Comparison of ENCODE assay signal across 10 cellular contexts in the genomic region with DNA sequence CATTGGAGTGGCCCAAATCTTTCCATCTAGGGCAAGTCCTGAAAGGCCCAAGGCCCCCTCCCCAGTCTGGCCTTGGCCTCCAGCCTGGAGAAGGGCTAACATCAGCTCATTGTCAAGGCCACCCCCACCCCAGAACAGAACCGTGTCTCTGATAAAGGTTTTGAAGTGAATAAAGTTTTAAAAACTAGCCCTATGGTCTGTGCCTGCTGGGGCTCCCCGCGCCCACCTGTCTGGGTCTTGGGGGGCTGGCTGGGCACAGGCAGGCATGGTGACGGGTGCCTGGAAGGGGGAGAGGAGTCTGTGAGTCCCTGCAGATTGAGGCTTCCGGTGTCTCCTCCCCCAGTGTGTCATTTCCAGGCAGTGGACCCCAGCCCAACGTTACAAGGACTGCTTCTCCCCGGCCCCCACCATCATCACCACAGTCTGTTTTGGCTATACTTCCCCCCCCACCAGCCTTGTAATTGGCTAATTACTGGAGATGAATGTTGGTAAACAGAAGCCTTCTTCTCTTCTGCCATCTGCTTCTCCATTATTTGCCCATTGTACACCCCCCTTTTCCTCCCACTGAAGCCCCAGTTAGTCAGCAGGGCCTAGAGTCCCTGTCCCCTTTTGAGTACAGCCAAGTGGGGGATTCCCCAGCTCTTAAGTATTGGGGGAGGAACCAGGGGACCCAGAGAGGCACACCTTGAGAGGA. TPM values are rescaled to one million over a fixed set of nuclear protein-coding genes. Genes with fewer than 3 reads are reported as not detected.
DNase-seq lines count a peak whose midpoint lies in the region; ATAC-seq, FAIRE-seq and TF ChIP-seq lines count a peak whose summit lies in the region.
"Had no signal": no experiment of that assay in that cellular context is flagged by ENCODE, and none has a peak within 500 bp of the region (broad histone marks: within the 10 kb centered on the region; RNA-seq: fewer than 3 reads in every experiment).

No MANE protein-coding gene starts in this region.

- H3K9me3 ChIP-seq in GM23248 (ENCODE audit: low read depth) (no peaks in the 10 kb centered on the region), H1 (ENCODE audit: insufficient read depth in 2 of 2, low read depth in 1 of 2, low read length in 1 of 2) (no peaks in the 10 kb centered on the region), smooth muscle cell (replicated peaks; ENCODE audit: low read depth) (no peaks in the 10 kb centered on the region)

- CTCF ChIA-PET in H1 (lab: Charles Lee; ENCODE audit: partially characterized antibody): interaction anchor here (1.2 to 6.7 kb wide), 3 partner anchors 9 to 80 kb away, joined by 3 to 62 read pairs (median 3); no protein-coding TSS in a partner anchor

- no peak overlapping the region for H4K8ac ChIP-seq in H1 (ENCODE audit: extremely low read depth, insufficient read depth, low read length)

- H3K18ac ChIP-seq in H1 (ENCODE audit: extremely low read depth, low read length): no peak overlapping the region

- no peak overlapping the region for H2BK5ac ChIP-seq in H1 (ENCODE audit: low read depth, low read length)

- no peak overlapping the region for H3K56ac ChIP-seq in H1 (replicated peaks; ENCODE audit: insufficient read length, low read depth, low read length)

- H4K20me1 ChIP-seq in GM23248 (ENCODE audit: insufficient read depth): no peaks in the 10 kb centered on the region
- H4K20me1 ChIP-seq in H1 (replicated peaks in 1 of 2; ENCODE audit: control insufficient read depth in 1 of 2, insufficient read depth in 2 of 2, low read length in 2 of 2): peaks cover 0 to 9% of the 10 kb centered on the region in 2 experiments
- peaks cover 10% of the 10 kb centered on the region for H4K20me1 ChIP-seq in smooth muscle cell (ENCODE audit: low read depth)

- no peak for FAIRE-seq in H1 (lab: Jason Lieb, UNC)

- peaks cover 6% of the 10 kb centered on the region for H3K23me2 ChIP-seq in H1 (ENCODE audit: low read depth, low read length)

- H3K4me1 ChIP-seq in GM23248 (ENCODE audit: insufficient read depth) (peaks cover 19% of the 10 kb centered on the region), H1 (replicated peaks in 1 of 4; ENCODE audit: control insufficient read depth in 3 of 4, insufficient read depth in 4 of 4, low read length in 3 of 4) (peaks cover 0 to 4% (median 2%) of the 10 kb centered on the region in 4 experiments; a peak in 3 of 7 replicates), smooth muscle cell (ENCODE audit: low read depth) (peaks cover 7% of the 10 kb centered on the region)

- H3K14ac ChIP-seq in H1 (ENCODE audit: insufficient read length): no peak overlapping the region

- WGBS in GM23248 (ENCODE audit: low coverage in 1 of 2, low lambda C conversion rate in 2 of 2, missing lambda C conversion rate in 2 of 2), 2 experiments: 71 to 72% methylated on average over 7 of the region's 7 CpGs
- 97% methylated on average over 7 of the region's 7 CpGs; no CpG with 5 or more reads in 1 of the 2 experiments for WGBS in H1 (ENCODE audit: extremely low coverage in 1 of 2, insufficient coverage in 1 of 2, insufficient read length in 1 of 2, insufficient replicate concordance in 2 of 2, low coverage in 1 of 2, low lambda C conversion rate in 2 of 2, missing lambda C conversion rate in 1 of 2), 2 experiments
- WGBS in smooth muscle cell (ENCODE audit: low lambda C conversion rate): 81% methylated on average over 6 of the region's 7 CpGs

- no peak overlapping the region for H4K91ac ChIP-seq in H1 (replicated peaks; ENCODE audit: insufficient read length, low read length)

- peak overlapping the region; percentile 50 for H3K4me2 ChIP-seq in GM23248 (ENCODE audit: unreplicated experiment)
- H3K4me2 ChIP-seq in H1 (ENCODE audit: insufficient read depth in 1 of 2, low read depth in 2 of 2, low read length in 2 of 2): no peak overlapping the region
- no peak overlapping the region for H3K4me2 ChIP-seq in smooth muscle cell

- no peak overlapping the region for H2BK20ac ChIP-seq in H1 (ENCODE audit: low read length)

- in situ Hi-C loops in GM23248 (cut with MboI): loop anchor here (25.0 kb wide), 1 partner anchor 634 kb away; no protein-coding TSS in a partner anchor

- H3K23ac ChIP-seq in H1 (ENCODE audit: insufficient read length): no peak overlapping the region

- H3F3A ChIP-seq in GM23248 (ENCODE audit: insufficient read depth) (peaks cover 50% of the 10 kb centered on the region), smooth muscle cell (ENCODE audit: low read depth) (peaks cover 24% of the 10 kb centered on the region)

- POLR2A ChIA-PET in H1 (lab: Charles Lee; ENCODE audit: partially characterized antibody): interaction anchor here (0.6 to 8.1 kb wide), 28 partner anchors 7 to 309 kb away, joined by 3 to 71 read pairs (median 3); partner anchors contain the start of genes CALR, DNASE2, FARSA and GCDH

- H2BK15ac ChIP-seq in H1 (ENCODE audit: low read length): no peak overlapping the region

- no peak overlapping the region for H2BK12ac ChIP-seq in H1 (ENCODE audit: low read depth, low read length)

- TF ChIP-seq CTCF in H1 (IDR thresholded peaks at IDR 0.05; ENCODE audit: control extremely low read depth in 1 of 3, insufficient read depth in 1 of 3, low read depth in 1 of 3, low read length in 3 of 3) (no peak), smooth muscle cell (IDR thresholded peaks at IDR 0.05; ENCODE audit: borderline replicate concordance, insufficient read depth, poor library complexity, severe bottlenecking) (no peak), omental fat pad (IDR thresholded peaks at IDR 0.05) (no peak)

- H3K79me1 ChIP-seq in H1 (ENCODE audit: low read depth, low read length): peaks cover 4% of the 10 kb centered on the region; the same call in 1 of the 2 replicates

- H3K4me3 ChIP-seq in GM23248: peak overlapping the region; percentile 31
- H3K4me3 ChIP-seq in H1 (ENCODE audit: extremely low read depth in 1 of 4, insufficient read depth in 2 of 4, low read depth in 3 of 4, low read length in 4 of 4): no peak overlapping the region
- no peak overlapping the region for H3K4me3 ChIP-seq in smooth muscle cell

- H2AK5ac ChIP-seq in H1 (ENCODE audit: low read depth, low read length): no peak overlapping the region

- H4K5ac ChIP-seq in H1 (ENCODE audit: insufficient read length, low read depth, low read length): no peak overlapping the region

- H3K27me3 ChIP-seq in GM23248 (replicated peaks; ENCODE audit: insufficient read depth) (no peaks in the 10 kb centered on the region), H1 (replicated peaks in 1 of 4; ENCODE audit: control insufficient read depth in 3 of 4, extremely low read depth in 1 of 4, insufficient read depth in 3 of 4, low read length in 3 of 4) (no peaks in the 10 kb centered on the region), smooth muscle cell (ENCODE audit: low read depth) (no peaks in the 10 kb centered on the region)

- no peak for TF ChIP-seq EP300 in H1 (IDR thresholded peaks at IDR 0.05; ENCODE audit: borderline replicate concordance in 1 of 2, low read depth in 2 of 2, low read length in 2 of 2)

- ATAC-seq in GM21390 (IDR thresholded peaks at IDR 0.05; ENCODE audit: unreplicated experiment) (no peak), omental fat pad (ENCODE audit: low FRiP score) (no peak)

- H3K79me2 ChIP-seq in GM23248 (ENCODE audit: insufficient read depth) (peaks cover 90% of the 10 kb centered on the region), H1 (ENCODE audit: control insufficient read depth in 1 of 2, insufficient read depth in 2 of 2, low read length in 2 of 2) (peaks cover 4 to 27% of the 10 kb centered on the region in 2 experiments; a peak in 3 of 4 replicates), smooth muscle cell (ENCODE audit: low read depth) (peaks cover 41% of the 10 kb centered on the region)

- H3K36me3 ChIP-seq in GM23248 (ENCODE audit: low read depth) (peaks cover 18% of the 10 kb centered on the region; the same call in 1 of the 2 replicates), H1 (ENCODE audit: control insufficient read depth in 2 of 4, insufficient read depth in 4 of 4, low read length in 3 of 4) (peaks cover 13 to 49% (median 22%) of the 10 kb centered on the region in 4 experiments), smooth muscle cell (ENCODE audit: low read depth) (no peaks in the 10 kb centered on the region)

- TF ChIP-seq RAD21 in H1 (IDR thresholded peaks at IDR 0.05 in 1 of 2, conservative IDR thresholded peaks at IDR 0.05 in 1 of 2; ENCODE audit: low read depth in 2 of 2, low read length in 2 of 2): no peak

- no peak overlapping the region for H3K4ac ChIP-seq in H1 (replicated peaks; ENCODE audit: insufficient read length, low read depth, low read length)

- H3K27ac ChIP-seq in GM23248 (peak overlapping the region; percentile 99), H1 (ENCODE audit: low read depth, low read length) (no peak overlapping the region), smooth muscle cell (ENCODE audit: low read depth) (peak overlapping the region; percentile 28)

- DNase-seq in GM23248 (peak; percentile 13), NCI-H82 (lab: John Stamatoyannopoulos, UW) (peak; percentile 97), H1 (ENCODE audit: low read depth in 1 of 2, low spot score in 2 of 2) (no peak), smooth muscle cell (lab: John Stamatoyannopoulos, UW; ENCODE audit: unreplicated experiment) (no peak), A172 (ENCODE audit: low spot score) (no peak), omental fat pad (ENCODE audit: low spot score) (no peak)
- no peak for DNase-seq in activated CD4-positive, CD25-positive, alpha-beta regulatory T cell (lab: John Stamatoyannopoulos, UW)
- DNase-seq: stimulated activated CD4-positive, alpha-beta T cell treated with anti-CD3 and anti-CD28 coated beads, Interleukin-2, amount 100 ng/mL, for 24 hours had no signal

- no peak overlapping the region for H2BK120ac ChIP-seq in H1 (replicated peaks; ENCODE audit: low read depth, low read length)

- H3K9ac ChIP-seq in GM23248: peak overlapping the region; percentile 91
- no peak overlapping the region for H3K9ac ChIP-seq in H1 (replicated peaks in 1 of 4; ENCODE audit: extremely low read depth in 1 of 4, low read depth in 3 of 4, low read length in 3 of 4)
- no peak overlapping the region for H3K9ac ChIP-seq in smooth muscle cell (ENCODE audit: low read depth)

- peak in 1 of 2 experiments; percentile 46; a peak in 1 of 3 replicates for TF ChIP-seq POLR2A in H1 (IDR thresholded peaks at IDR 0.05; ENCODE audit: control extremely low read depth in 1 of 2, low read depth in 2 of 2, low read length in 2 of 2)

- H3K9me2 ChIP-seq in GM23248 (ENCODE audit: insufficient read depth): no peaks in the 10 kb centered on the region

- H2AFZ ChIP-seq in GM23248 (no peak overlapping the region), H1 (ENCODE audit: low read length) (no peak overlapping the region), smooth muscle cell (ENCODE audit: low read depth) (no peak overlapping the region)

RNA-seq across cellular contexts. Expression of gene GADD45GIP1, which starts 3.4 kb away (rescaled TPM):
- total RNA-seq in GM23248 (2014; rRNA removed; shearing (Covaris generic)): 41.6 and 48.4 TPM in 2 replicates
- 132 and 136 TPM in 2 replicates for polyA plus RNA-seq in GM23248 (2016; fragmentation: Nextera tagmentation; extraction: Ambion mirVana)
- 42.2 and 45.5 TPM in 2 replicates for total RNA-seq in H1 (2021; fragmentation: NEBNext Ultra II Directional; extraction: Animal tissue kit (Norgen Biotek cat#: 25700))
- polyA plus RNA-seq in H1 (2011; rRNA removed): 42.6 and 58.5 TPM in 2 replicates
- polyA plus RNA-seq in H1 (2011; cell fraction: cytosol; rRNA removed): 69.9 TPM
- polyA plus RNA-seq in H1 (2011; cell fraction: nucleus; rRNA removed): 48.3 TPM
- 29.8 to 63.8 TPM (median 59.7 TPM) in 4 replicates for polyA plus RNA-seq in H1 (2012, experiment 1 of 2)
- 33.7 TPM for polyA plus RNA-seq in H1 (2012, experiment 2 of 2)
- polyA plus RNA-seq in H1 (2013, experiment 1 of 2): 51.0 TPM
- 51.7 TPM for polyA plus RNA-seq in H1 (2013, experiment 2 of 2)
- 3.9 and 4.2 TPM in 2 replicates for polyA minus RNA-seq in H1 (2011; rRNA and poly(A)+ RNA removed)
- 18.5 TPM for polyA minus RNA-seq in H1 (2011; cell fraction: cytosol; rRNA and poly(A)+ RNA removed)
- polyA minus RNA-seq in H1 (2011; cell fraction: nucleus; rRNA and poly(A)+ RNA removed): 9.9 TPM
- total RNA-seq in smooth muscle cell: 51.5 and 51.6 TPM in 2 replicates
- polyA plus RNA-seq in smooth muscle cell: 152 and 153 TPM in 2 replicates
- total RNA-seq in A172 (2014; rRNA removed; shearing (Covaris generic)): 64.2 and 82.8 TPM in 2 replicates
- total RNA-seq in omental fat pad: 10 to 100 TPM; 27.2 to 37.7 (median 32.8) TPM

RNA-seq across cellular contexts. Expression of gene RAD23A, which starts 7.9 kb away (rescaled TPM):
- 88.5 and 107 TPM in 2 replicates for total RNA-seq in GM23248 (2014; rRNA removed; shearing (Covaris generic))
- 177 and 182 TPM in 2 replicates for polyA plus RNA-seq in GM23248 (2016; fragmentation: Nextera tagmentation; extraction: Ambion mirVana)
- total RNA-seq in H1 (2021; fragmentation: NEBNext Ultra II Directional; extraction: Animal tissue kit (Norgen Biotek cat#: 25700)): 73.3 and 76.1 TPM in 2 replicates
- polyA plus RNA-seq in H1 (2011; rRNA removed): 40.0 and 80.1 TPM in 2 replicates
- polyA plus RNA-seq in H1 (2011; cell fraction: cytosol; rRNA removed): 55.5 TPM
- polyA plus RNA-seq in H1 (2011; cell fraction: nucleus; rRNA removed): 103 TPM
- 80.4 to 113 TPM (median 97.5 TPM) in 4 replicates for polyA plus RNA-seq in H1 (2012, experiment 1 of 2)
- 81.2 TPM for polyA plus RNA-seq in H1 (2012, experiment 2 of 2)
- polyA plus RNA-seq in H1 (2013, experiment 1 of 2): 109 TPM
- polyA plus RNA-seq in H1 (2013, experiment 2 of 2): 104 TPM
- polyA minus RNA-seq in H1 (2011; rRNA and poly(A)+ RNA removed): 20.4 and 29.3 TPM in 2 replicates
- 60.7 TPM for polyA minus RNA-seq in H1 (2011; cell fraction: cytosol; rRNA and poly(A)+ RNA removed)
- 34.6 TPM for polyA minus RNA-seq in H1 (2011; cell fraction: nucleus; rRNA and poly(A)+ RNA removed)
- total RNA-seq in smooth muscle cell: 74.4 and 97.1 TPM in 2 replicates
- 176 and 191 TPM in 2 replicates for polyA plus RNA-seq in smooth muscle cell
- total RNA-seq in A172 (2014; rRNA removed; shearing (Covaris generic)): 180 and 185 TPM in 2 replicates
- total RNA-seq in omental fat pad: 100 to 1,000 TPM in 1 of 4 donors, 10 to 100 TPM in 3; 65.6 to 119 (median 91.1) TPM

RNA-seq across cellular contexts. Expression of gene CALR, which starts 15.2 kb away (rescaled TPM):
- 1,238 and 1,432 TPM in 2 replicates for total RNA-seq in GM23248 (2014; rRNA removed; shearing (Covaris generic))
- polyA plus RNA-seq in GM23248 (2016; fragmentation: Nextera tagmentation; extraction: Ambion mirVana): 1,015 and 1,067 TPM in 2 replicates
- 1,155 and 1,177 TPM in 2 replicates for total RNA-seq in H1 (2021; fragmentation: NEBNext Ultra II Directional; extraction: Animal tissue kit (Norgen Biotek cat#: 25700))
- polyA plus RNA-seq in H1 (2011; rRNA removed): 418 and 591 TPM in 2 replicates
- polyA plus RNA-seq in H1 (2011; cell fraction: cytosol; rRNA removed): 688 TPM
- 550 TPM for polyA plus RNA-seq in H1 (2011; cell fraction: nucleus; rRNA removed)
- polyA plus RNA-seq in H1 (2012, experiment 1 of 2): 1,095 to 1,152 TPM (median 1,124 TPM) in 4 replicates
- 936 TPM for polyA plus RNA-seq in H1 (2012, experiment 2 of 2)
- 1,404 TPM for polyA plus RNA-seq in H1 (2013, experiment 1 of 2)
- 1,687 TPM for polyA plus RNA-seq in H1 (2013, experiment 2 of 2)
- polyA minus RNA-seq in H1 (2011; rRNA and poly(A)+ RNA removed): 818 and 963 TPM in 2 replicates
- polyA minus RNA-seq in H1 (2011; cell fraction: cytosol; rRNA and poly(A)+ RNA removed): 466 TPM
- 318 TPM for polyA minus RNA-seq in H1 (2011; cell fraction: nucleus; rRNA and poly(A)+ RNA removed)
- total RNA-seq in smooth muscle cell: 800 and 956 TPM in 2 replicates
- 640 and 833 TPM in 2 replicates for polyA plus RNA-seq in smooth muscle cell
- total RNA-seq in A172 (2014; rRNA removed; shearing (Covaris generic)): 1,790 and 1,863 TPM in 2 replicates
- 100 to 1,000 TPM; 349 to 570 (median 439) TPM for total RNA-seq in omental fat pad

RNA-seq across cellular contexts. Expression of gene DAND5, which starts 15.8 kb away (rescaled TPM):
- not detected in 2 replicates for total RNA-seq in GM23248 (2014; rRNA removed; shearing (Covaris generic))
- not detected in 2 replicates for polyA plus RNA-seq in GM23248 (2016; fragmentation: Nextera tagmentation; extraction: Ambion mirVana)
- 0.17 and 0.25 TPM in 2 replicates for total RNA-seq in H1 (2021; fragmentation: NEBNext Ultra II Directional; extraction: Animal tissue kit (Norgen Biotek cat#: 25700))
- polyA plus RNA-seq in H1 (2011; rRNA removed): 0.13 and 0.14 TPM in 2 replicates
- polyA plus RNA-seq in H1 (2011; cell fraction: cytosol; rRNA removed): 0.23 TPM
- polyA plus RNA-seq in H1 (2011; cell fraction: nucleus; rRNA removed): 0.29 TPM
- polyA plus RNA-seq in H1 (2012, experiment 1 of 2): 0.25 to 0.41 TPM (median 0.35 TPM) in 4 replicates
- polyA plus RNA-seq in H1 (2012, experiment 2 of 2): not detected
- polyA plus RNA-seq in H1 (2013, experiment 1 of 2): 0.20 TPM
- polyA plus RNA-seq in H1 (2013, experiment 2 of 2): 0.18 TPM
- 0.32 TPM in 2 replicates for polyA minus RNA-seq in H1 (2011; rRNA and poly(A)+ RNA removed)
- polyA minus RNA-seq in H1 (2011; cell fraction: cytosol; rRNA and poly(A)+ RNA removed): not detected
- not detected for polyA minus RNA-seq in H1 (2011; cell fraction: nucleus; rRNA and poly(A)+ RNA removed)
- not detected in 2 replicates for total RNA-seq in smooth muscle cell
- 0.18 TPM in 1 of 2 replicates, not detected in the other for polyA plus RNA-seq in smooth muscle cell
- total RNA-seq in A172 (2014; rRNA removed; shearing (Covaris generic)): 0.10 and 0.36 TPM in 2 replicates
- under 1 TPM in 1 of 4 donors, not detected in 3; 0.56 TPM for total RNA-seq in omental fat pad
- total RNA-seq: kidney epithelial cell had no signal

RNA-seq across cellular contexts. Expression of gene FARSA, which starts 20.1 kb away (rescaled TPM):
- 33.5 and 39.2 TPM in 2 replicates for total RNA-seq in GM23248 (2014; rRNA removed; shearing (Covaris generic))
- polyA plus RNA-seq in GM23248 (2016; fragmentation: Nextera tagmentation; extraction: Ambion mirVana) (79.9 and 83.4 TPM in 2 replicates), H1 (2011; rRNA removed) (61.0 and 100 TPM in 2 replicates), smooth muscle cell (86.9 and 94.0 TPM in 2 replicates)
- total RNA-seq in H1 (2021; fragmentation: NEBNext Ultra II Directional; extraction: Animal tissue kit (Norgen Biotek cat#: 25700)): 103 and 108 TPM in 2 replicates
- 56.1 TPM for polyA plus RNA-seq in H1 (2011; cell fraction: cytosol; rRNA removed)
- polyA plus RNA-seq in H1 (2011; cell fraction: nucleus; rRNA removed): 120 TPM
- polyA plus RNA-seq in H1 (2012, experiment 1 of 2): 94.6 to 115 TPM (median 113 TPM) in 4 replicates
- 120 TPM for polyA plus RNA-seq in H1 (2012, experiment 2 of 2)
- 66.3 TPM for polyA plus RNA-seq in H1 (2013, experiment 1 of 2)
- 62.2 TPM for polyA plus RNA-seq in H1 (2013, experiment 2 of 2)
- polyA minus RNA-seq in H1 (2011; rRNA and poly(A)+ RNA removed): 28.3 and 36.2 TPM in 2 replicates
- polyA minus RNA-seq in H1 (2011; cell fraction: cytosol; rRNA and poly(A)+ RNA removed): 33.0 TPM
- polyA minus RNA-seq in H1 (2011; cell fraction: nucleus; rRNA and poly(A)+ RNA removed): 41.7 TPM
- total RNA-seq in smooth muscle cell (28.6 and 46.1 TPM in 2 replicates), omental fat pad (10 to 100 TPM; 31.1 to 61.1 (median 38.2) TPM)
- total RNA-seq in A172 (2014; rRNA removed; shearing (Covaris generic)): 98.2 and 99.1 TPM in 2 replicates

Comparison
In these comparisons a context has a peak if more than half of its experiments do, and no peak if none do; other contexts are left out.
1. DNase-seq: peak in GM23248 (single experiment) and NCI-H82 (single experiment); none in H1 (0 of 2), smooth muscle cell (single experiment), A172 (single experiment), activated CD4-positive, CD25-positive, alpha-beta regulatory T cell (0 of 4) and omental fat pad (single experiment).